ENCODE assay signal across 11 cellular contexts in the genomic region with DNA sequence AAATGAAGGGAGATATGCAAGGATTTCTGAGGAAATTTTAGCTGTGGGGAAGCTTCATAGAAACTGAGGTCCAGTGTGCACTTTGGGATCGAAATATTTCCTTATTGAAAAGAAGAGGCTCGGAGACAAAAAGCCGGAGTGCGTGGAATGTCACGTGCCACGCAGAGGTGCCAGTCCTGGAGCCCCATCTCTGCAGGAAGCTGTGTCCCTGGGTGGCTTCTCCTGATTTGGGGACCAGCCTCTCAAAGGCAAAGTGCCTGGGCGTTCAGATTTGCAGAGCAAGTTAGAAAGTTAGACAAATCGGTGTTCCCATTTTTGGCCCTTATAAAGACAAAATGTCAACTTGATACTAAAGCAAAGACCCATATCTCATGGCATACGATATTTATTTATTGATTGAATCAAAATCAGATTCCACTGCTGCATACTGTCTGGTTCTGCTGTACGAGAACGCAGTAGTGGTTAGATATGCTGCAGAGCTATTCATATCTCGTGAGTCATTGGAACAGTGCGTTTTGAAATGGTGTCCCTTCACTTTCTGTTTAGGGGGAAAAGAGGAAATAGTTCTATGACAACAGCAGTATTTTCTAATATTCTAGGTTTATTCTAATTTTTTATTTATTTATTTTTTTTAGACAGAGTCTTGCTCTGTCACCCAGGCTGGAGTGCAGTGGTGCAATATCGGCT. TPM values are rescaled to one million over a fixed set of nuclear protein-coding genes. Genes with fewer than 3 reads are reported as not detected.
DNase-seq lines count a peak whose midpoint lies in the region; ATAC-seq and TF ChIP-seq lines count a peak whose summit lies in the region.
"Had no signal": no experiment of that assay in that cellular context is flagged by ENCODE, and none has a peak within 500 bp of the region (broad histone marks: within the 10 kb centered on the region; RNA-seq: fewer than 3 reads in every experiment).

No MANE protein-coding gene starts in this region.

- peak; percentile 75 to 85 for DNase-seq in AML-193 (lab: John Stamatoyannopoulos, UW)
- no peak for DNase-seq in activated B cell treated with CpG ODN at 0.5 μM for 24 hours
- DNase-seq in left lung, result no peak
- no peak for DNase-seq in tibial artery
- DNase-seq in vagina (ENCODE audit: extremely low spot score in 2 of 2), result no peak
- DNase-seq in DMS79 treated with DMSO at 0.1 percent for 48 hours (lab: John Stamatoyannopoulos, UW), result no peak
- DNase-seq: foreskin keratinocyte, GOT3 had no signal

- intact Hi-C loops in activated B cell treated with CpG ODN at 0.5 μM for 24 hours (cut with micrococcal nuclease), result no loop called here
- intact Hi-C loops in left lung (cut with DNase I), result no loop called here
- intact Hi-C loops in tibial artery (cut with DNase I; ENCODE audit: low total_unique reads), result no loop called here
- intact Hi-C loops in vagina (cut with DNase I), result no loop called here

- H3K4me1 Mint-ChIP-seq in IgD-negative memory B cell (peaks cover 11 to 31% (median 18%) of the 10 kb centered on the region in 3 donors), activated B cell treated with CpG ODN at 0.5 μM for 24 hours (peaks cover 34% of the 10 kb centered on the region)
- H3K4me1 Mint-ChIP-seq: neural crest cell had no signal

- H3K4me3 Mint-ChIP-seq in IgD-negative memory B cell (peak overlapping the region in 3 of 4 donors; percentile 9 to 92 (median 39)), activated B cell treated with CpG ODN at 0.5 μM for 24 hours (no peak overlapping the region)
- H3K4me3 Mint-ChIP-seq: neural crest cell had no signal

- H3K9me3 ChIP-seq in left lung, result no peaks in the 10 kb centered on the region
- peaks cover 0 to 5% (median 0%) of the 10 kb centered on the region in 3 donors for H3K9me3 ChIP-seq in tibial artery
- no peaks in the 10 kb centered on the region for H3K9me3 ChIP-seq in vagina

- H3K27ac Mint-ChIP-seq in IgD-negative memory B cell (no peak overlapping the region), activated B cell treated with CpG ODN at 0.5 μM for 24 hours (peak overlapping the region; percentile 12)

- no peak for TF ChIP-seq CTCF in activated B cell treated with CpG ODN at 0.5 μM for 24 hours (IDR thresholded peaks at IDR 0.05)
- TF ChIP-seq CTCF in left lung (IDR thresholded peaks at IDR 0.05), result no peak
- no peak for TF ChIP-seq CTCF in tibial artery (IDR thresholded peaks at IDR 0.05)
- TF ChIP-seq CTCF in vagina (IDR thresholded peaks at IDR 0.05), result no peak

- no peak for TF ChIP-seq POLR2A in vagina (IDR thresholded peaks at IDR 0.05)

- peak; percentile 79 for ATAC-seq in activated B cell treated with CpG ODN at 0.5 μM for 24 hours (ENCODE audit: low read depth)
- peak; percentile 78 for ATAC-seq in left lung
- no peak for ATAC-seq in HG03442 (IDR thresholded peaks at IDR 0.05; ENCODE audit: unreplicated experiment)

- no peaks in the 10 kb centered on the region for H3K27me3 ChIP-seq in left lung
- H3K27me3 ChIP-seq in tibial artery, result no peaks in the 10 kb centered on the region
- no peaks in the 10 kb centered on the region for H3K27me3 ChIP-seq in vagina
- H3K27me3 ChIP-seq: foreskin keratinocyte had no signal

- H3K36me3 ChIP-seq in left lung, result no peaks in the 10 kb centered on the region
- no peaks in the 10 kb centered on the region for H3K36me3 ChIP-seq in tibial artery
- H3K36me3 ChIP-seq in vagina, result no peaks in the 10 kb centered on the region

- POLR2A ChIA-PET in activated B cell treated with CpG ODN at 0.5 μM for 24 hours (lab: Charles Lee), result interaction anchor here (0.6 to 1.8 kb wide), 4 partner anchors 9 to 197 kb away, joined by 3 to 7 read pairs (median 5); a partner anchor contains a TSS

- no peak overlapping the region for H3K4me3 ChIP-seq in left lung
- no peak overlapping the region for H3K4me3 ChIP-seq in tibial artery
- H3K4me3 ChIP-seq in vagina, result no peak overlapping the region

- H3K27ac ChIP-seq in left lung (peak overlapping the region in 1 of 2 donors; percentile 54), tibial artery (no peak overlapping the region), vagina (no peak overlapping the region)
- H3K27ac ChIP-seq: foreskin keratinocyte had no signal

- CTCF ChIA-PET in activated B cell treated with CpG ODN at 0.5 μM for 24 hours (lab: Charles Lee), result interaction anchor here (0.6 kb wide), 1 partner anchor 214 kb away, joined by 5 read pairs; no protein-coding TSS in a partner anchor

- H3K4me1 ChIP-seq in left lung, result peaks cover 0 to 50% of the 10 kb centered on the region in 2 donors
- H3K4me1 ChIP-seq in tibial artery, result no peaks in the 10 kb centered on the region
- no peaks in the 10 kb centered on the region for H3K4me1 ChIP-seq in vagina

- H3K27me3 Mint-ChIP-seq in IgD-negative memory B cell (no peaks in the 10 kb centered on the region), activated B cell treated with CpG ODN at 0.5 μM for 24 hours (no peaks in the 10 kb centered on the region)

- H3K9me3 Mint-ChIP-seq in IgD-negative memory B cell, result no peaks in the 10 kb centered on the region
- no peaks in the 10 kb centered on the region for H3K9me3 Mint-ChIP-seq in activated B cell treated with CpG ODN at 0.5 μM for 24 hours
- H3K9me3 Mint-ChIP-seq: neural crest cell had no signal

- H3K36me3 Mint-ChIP-seq in IgD-negative memory B cell (no peaks in the 10 kb centered on the region), activated B cell treated with CpG ODN at 0.5 μM for 24 hours (ENCODE audit: low read depth) (no peaks in the 10 kb centered on the region)

RNA-seq across cellular contexts. Expression of a gene that starts 9.1 kb away (rescaled TPM):
- polyA plus RNA-seq in IgD-negative memory B cell, result 11.2 TPM
- 39.0 and 49.9 TPM in 2 replicates for total RNA-seq in activated B cell treated with CpG ODN at 0.5 μM for 24 hours
- total RNA-seq in left lung, result 10 to 100 TPM; 25.0 to 29.4 TPM
- 29.2 TPM for total RNA-seq in vagina

Comparison
In these comparisons a context has a peak if more than half of its experiments do, and no peak if none do; other contexts are left out.
1. DNase-seq: peak in AML-193 (2 of 2); none in activated B cell treated with CpG ODN at 0.5 μM for 24 hours (single experiment), left lung (0 of 2), tibial artery (0 of 2), vagina (0 of 2) and DMS79 treated with DMSO at 0.1 percent for 48 hours (single experiment).